ENCODE assay signal across 12 cellular contexts in the genomic region with DNA sequence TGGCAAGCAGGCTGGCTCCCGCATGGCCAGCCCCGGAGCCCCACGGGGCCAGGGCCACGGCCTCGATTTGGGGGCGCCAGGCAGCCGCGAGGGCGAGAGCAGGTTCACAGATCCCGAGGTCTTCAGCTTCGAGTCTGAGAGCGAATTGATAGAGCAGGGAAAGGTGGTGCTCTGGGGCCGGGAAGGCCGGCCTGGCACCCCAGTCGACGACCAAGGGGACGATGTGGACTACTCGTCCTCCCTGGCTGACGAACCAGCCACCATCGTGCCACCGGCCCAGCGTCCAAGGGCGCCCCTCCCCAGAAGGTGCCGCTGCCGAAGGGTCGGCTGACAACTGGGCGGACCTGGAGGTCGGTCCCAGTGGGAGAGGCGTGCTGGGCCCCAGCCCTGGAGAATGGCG. TPM values are rescaled to one million over a fixed set of nuclear protein-coding genes. Genes with fewer than 3 reads are reported as not detected.
A peak's percentile ranks its signal among the peaks of the same experiment; 100 is the strongest.
DNase-seq lines count a peak whose midpoint lies in the region; ATAC-seq and TF ChIP-seq lines count a peak whose summit lies in the region.
"Not testable (repeated sequence)": the region's sequence is repeated elsewhere in the genome, so short reads cannot be mapped to it uniquely, and the experiment has no call there.
"Had no signal": no experiment of that assay in that cellular context is flagged by ENCODE, and none has a peak within 500 bp of the region (broad histone marks: within the 10 kb centered on the region; RNA-seq: fewer than 3 reads in every experiment).

No MANE protein-coding gene starts in this region.

- not testable (repeated sequence) for H3K4me1 ChIP-seq in RWPE2 (ENCODE audit: insufficient read depth, poor library complexity, severe bottlenecking); right lobe of liver; mucosa of descending colon (ENCODE audit: low read depth); testis

- H3K27me3 ChIP-seq in RWPE2 (ENCODE audit: insufficient read depth, poor library complexity, severe bottlenecking); right lobe of liver; testis: not testable (repeated sequence)

- H3K4me1 Mint-ChIP-seq in activated T-cell treated with anti-CD3 and anti-CD28 coated beads, Interleukin-2, amount 50 U/mL, for 24 hours (ENCODE audit: low read depth): not testable (repeated sequence)

- ATAC-seq in RWPE2 (ENCODE audit: low read depth); Right ventricle myocardium inferior; right lobe of liver; mucosa of descending colon: not testable (repeated sequence)

- not testable (repeated sequence) for H3K27ac Mint-ChIP-seq in activated T-cell treated with anti-CD3 and anti-CD28 coated beads, Interleukin-2, amount 50 U/mL, for 24 hours

- H3K27ac ChIP-seq in RWPE2 (ENCODE audit: poor library complexity, severe bottlenecking); right lobe of liver; testis: not testable (repeated sequence)

- not testable (repeated sequence) for H3K36me3 Mint-ChIP-seq in activated T-cell treated with anti-CD3 and anti-CD28 coated beads, Interleukin-2, amount 50 U/mL, for 24 hours (ENCODE audit: low read depth)

- H3K36me3 ChIP-seq in RWPE2 (ENCODE audit: low read depth); right lobe of liver; mucosa of descending colon (ENCODE audit: low read depth); testis (ENCODE audit: low read depth, missing control alignments): not testable (repeated sequence)

- WGBS in right lobe of liver (ENCODE audit: insufficient coverage, low coverage, low lambda C conversion rate, missing lambda C conversion rate): no CpG with 5 or more reads among the region's 30 CpGs
- no CpG with 5 or more reads among the region's 30 CpGs for WGBS in testis, 2 donors

- H3K4me3 Mint-ChIP-seq in activated T-cell treated with anti-CD3 and anti-CD28 coated beads, Interleukin-2, amount 50 U/mL, for 24 hours: not testable (repeated sequence)

- not testable (repeated sequence) for H3K4me3 ChIP-seq in RWPE2 (ENCODE audit: severe bottlenecking); right lobe of liver; mucosa of descending colon; testis

- TF ChIP-seq CTCF in RWPE2 (IDR thresholded peaks at IDR 0.05; ENCODE audit: poor library complexity, severe bottlenecking); right lobe of liver (IDR thresholded peaks at IDR 0.05); mucosa of descending colon (IDR thresholded peaks at IDR 0.05); testis (IDR thresholded peaks at IDR 0.05): not testable (repeated sequence)

- TF ChIP-seq POLR2A in right lobe of liver (IDR thresholded peaks at IDR 0.05); testis (IDR thresholded peaks at IDR 0.05): not testable (repeated sequence)

- peak; percentile 2 for DNase-seq in RWPE2 (ENCODE audit: low spot score)
- DNase-seq in activated T-cell treated with anti-CD3 and anti-CD28 coated beads, Interleukin-2, amount 50 U/mL, for 24 hours: peak; percentile 27
- DNase-seq in Right ventricle myocardium inferior (ENCODE audit: missing footprints): peak; percentile 0
- DNase-seq in right lobe of liver: peak in 2 of 3 donors; percentile 8 to 11
- peak in 2 of 3 donors; percentile 2 to 36 for DNase-seq in mucosa of descending colon
- DNase-seq in testis: peak; percentile 1

- intact Hi-C loops in Right ventricle myocardium inferior (cut with DNase I); right lobe of liver (cut with DNase I); mucosa of descending colon (cut with DNase I, micrococcal nuclease); testis (cut with DNase I; ENCODE audit: low total_unique reads): not testable (repeated sequence)

- not testable (repeated sequence) for H3K9me3 ChIP-seq in RWPE2 (ENCODE audit: severe bottlenecking); right lobe of liver; mucosa of descending colon; testis

- H3K9me3 Mint-ChIP-seq in activated T-cell treated with anti-CD3 and anti-CD28 coated beads, Interleukin-2, amount 50 U/mL, for 24 hours: not testable (repeated sequence)

- not testable (repeated sequence) for H3K27me3 Mint-ChIP-seq in activated T-cell treated with anti-CD3 and anti-CD28 coated beads, Interleukin-2, amount 50 U/mL, for 24 hours

RNA-seq across cellular contexts. Expression of gene CXorf49, which starts 1.1 kb away (rescaled TPM):
- total RNA-seq in Right ventricle myocardium inferior (not detected), right lobe of liver (not detected), mucosa of descending colon (not detected), testis (10 to 100 TPM in 1 of 2 donors, 1 to 10 TPM in 1; 6.9 to 19.1 TPM)
- 6.0 TPM for polyA plus RNA-seq in testis (ENCODE audit: insufficient read depth, low read depth, low replicate concordance)
- total RNA-seq: CD4-positive, alpha-beta memory T cell; G401; GM12878; GM23248; HepG2 had no signal
- polyA plus RNA-seq: AG04450; CD4-positive, alpha-beta memory T cell; GM12878; GM23248; HepG2 had no signal

RNA-seq across cellular contexts. Expression of gene CXorf49B, which starts 44.0 kb away (rescaled TPM):
- total RNA-seq in Right ventricle myocardium inferior (not detected), right lobe of liver (not detected), mucosa of descending colon (not detected), testis (1 to 10 TPM in 1 of 2 donors, not detected in 1; 6.9 TPM)
- polyA plus RNA-seq in testis (ENCODE audit: insufficient read depth, low read depth, low replicate concordance): 6.0 TPM
- total RNA-seq: CD4-positive, alpha-beta memory T cell; G401; GM12878; GM23248; HepG2 had no signal
- polyA plus RNA-seq: AG04450; CD4-positive, alpha-beta memory T cell; GM12878; GM23248; HepG2 had no signal
